ENCODE assay signal across 8 cellular contexts in genomic region chr20:32366380-32366779, GRCh38. TPM values are rescaled to one million over a fixed set of nuclear protein-coding genes. Genes with fewer than 3 reads are reported as not detected.
DNase-seq lines count a peak whose midpoint lies in the region; ATAC-seq lines count a peak whose summit lies in the region.

No MANE protein-coding gene starts in this region.

- no peak for DNase-seq in activated naive CD4-positive, alpha-beta T cell treated with anti-CD3 and anti-CD28 coated beads for 36 hours
- DNase-seq in activated naive CD4-positive, alpha-beta T cell treated with anti-CD3 and anti-CD28 coated beads, Interleukin-2, amount 50 U/mL, for 16 hours, result no peak
- DNase-seq in activated T-helper 2 cell treated with anti-CD3 and anti-CD28 coated beads, Interferon-gamma antibody, Interleukin-2, Interleukin-4, amounts not matched to agents 10 μg/mL and 5 μg/mL and 100 μg/mL, durations not matched to agents 14 hours and 24 hours and 36 hours (ENCODE audit: low spot score), result no peak
- DNase-seq in Right ventricle myocardium inferior (ENCODE audit: missing footprints) (no peak), GOT3 (lab: John Stamatoyannopoulos, UW) (no peak)

- peak overlapping the region; percentile 48 for H3K27ac Mint-ChIP-seq in activated naive CD4-positive, alpha-beta T cell treated with anti-CD3 and anti-CD28 coated beads for 36 hours
- peak overlapping the region; percentile 26 for H3K27ac Mint-ChIP-seq in activated T-helper 2 cell treated with anti-CD3 and anti-CD28 coated beads, Interferon-gamma antibody, Interleukin-2, Interleukin-4, amounts not matched to agents 10 μg/mL and 5 μg/mL and 100 μg/mL, durations not matched to agents 14 hours and 24 hours and 36 hours
- H3K27ac Mint-ChIP-seq in stimulated activated naive CD8-positive, alpha-beta T cell treated with anti-CD3 and anti-CD28 coated beads, Interleukin-15, Interleukin-2, amounts not matched to agents 100 ng/mL and 50 ng/mL, for 24 hours, result peak overlapping the region; percentile 77

- ATAC-seq in HG02884 (IDR thresholded peaks at IDR 0.05; ENCODE audit: unreplicated experiment) (peak; percentile 61), GM21786 (IDR thresholded peaks at IDR 0.05; ENCODE audit: unreplicated experiment) (no peak), Right ventricle myocardium inferior (no peak)

- no peak overlapping the region for H3K4me3 Mint-ChIP-seq in activated naive CD4-positive, alpha-beta T cell treated with anti-CD3 and anti-CD28 coated beads for 36 hours
- no peak overlapping the region for H3K4me3 Mint-ChIP-seq in activated T-helper 2 cell treated with anti-CD3 and anti-CD28 coated beads, Interferon-gamma antibody, Interleukin-2, Interleukin-4, amounts not matched to agents 10 μg/mL and 5 μg/mL and 100 μg/mL, durations not matched to agents 14 hours and 24 hours and 36 hours (ENCODE audit: low read depth)
- H3K4me3 Mint-ChIP-seq in stimulated activated naive CD8-positive, alpha-beta T cell treated with anti-CD3 and anti-CD28 coated beads, Interleukin-15, Interleukin-2, amounts not matched to agents 100 ng/mL and 50 ng/mL, for 24 hours, result peak overlapping the region; percentile 33

- intact Hi-C loops in activated naive CD4-positive, alpha-beta T cell treated with anti-CD3 and anti-CD28 coated beads for 36 hours (cut with micrococcal nuclease), result loop anchor here (1.0 to 2.0 kb wide), 3 partner anchors 11 to 40 kb away; no protein-coding TSS in a partner anchor
- intact Hi-C loops in activated T-helper 2 cell treated with anti-CD3 and anti-CD28 coated beads, Interferon-gamma antibody, Interleukin-2, Interleukin-4, amounts not matched to agents 10 μg/mL and 5 μg/mL and 100 μg/mL, durations not matched to agents 14 hours and 24 hours and 36 hours (cut with micrococcal nuclease), result loop anchor here (5.0 kb wide), 1 partner anchor 34 kb away; no protein-coding TSS in a partner anchor
- intact Hi-C loops in Right ventricle myocardium inferior (cut with DNase I), result no loop called here

- no peaks in the 10 kb centered on the region for H3K27me3 Mint-ChIP-seq in activated naive CD4-positive, alpha-beta T cell treated with anti-CD3 and anti-CD28 coated beads for 36 hours (ENCODE audit: low read depth)
- no peaks in the 10 kb centered on the region for H3K27me3 Mint-ChIP-seq in activated T-helper 2 cell treated with anti-CD3 and anti-CD28 coated beads, Interferon-gamma antibody, Interleukin-2, Interleukin-4, amounts not matched to agents 10 μg/mL and 5 μg/mL and 100 μg/mL, durations not matched to agents 14 hours and 24 hours and 36 hours (ENCODE audit: low read depth)
- no peaks in the 10 kb centered on the region for H3K27me3 Mint-ChIP-seq in stimulated activated naive CD8-positive, alpha-beta T cell treated with anti-CD3 and anti-CD28 coated beads, Interleukin-15, Interleukin-2, amounts not matched to agents 100 ng/mL and 50 ng/mL, for 24 hours

- no peaks in the 10 kb centered on the region for H3K9me3 Mint-ChIP-seq in activated naive CD4-positive, alpha-beta T cell treated with anti-CD3 and anti-CD28 coated beads for 36 hours
- no peaks in the 10 kb centered on the region for H3K9me3 Mint-ChIP-seq in activated T-helper 2 cell treated with anti-CD3 and anti-CD28 coated beads, Interferon-gamma antibody, Interleukin-2, Interleukin-4, amounts not matched to agents 10 μg/mL and 5 μg/mL and 100 μg/mL, durations not matched to agents 14 hours and 24 hours and 36 hours
- no peaks in the 10 kb centered on the region for H3K9me3 Mint-ChIP-seq in stimulated activated naive CD8-positive, alpha-beta T cell treated with anti-CD3 and anti-CD28 coated beads, Interleukin-15, Interleukin-2, amounts not matched to agents 100 ng/mL and 50 ng/mL, for 24 hours

- H3K36me3 Mint-ChIP-seq in activated naive CD4-positive, alpha-beta T cell treated with anti-CD3 and anti-CD28 coated beads for 36 hours (ENCODE audit: low read depth), result peaks cover 27% of the 10 kb centered on the region
- peaks cover 58% of the 10 kb centered on the region for H3K36me3 Mint-ChIP-seq in activated T-helper 2 cell treated with anti-CD3 and anti-CD28 coated beads, Interferon-gamma antibody, Interleukin-2, Interleukin-4, amounts not matched to agents 10 μg/mL and 5 μg/mL and 100 μg/mL, durations not matched to agents 14 hours and 24 hours and 36 hours (ENCODE audit: low read depth)
- peaks cover 48% of the 10 kb centered on the region for H3K36me3 Mint-ChIP-seq in stimulated activated naive CD8-positive, alpha-beta T cell treated with anti-CD3 and anti-CD28 coated beads, Interleukin-15, Interleukin-2, amounts not matched to agents 100 ng/mL and 50 ng/mL, for 24 hours (ENCODE audit: low read depth)

- peaks cover 75% of the 10 kb centered on the region for H3K4me1 Mint-ChIP-seq in activated naive CD4-positive, alpha-beta T cell treated with anti-CD3 and anti-CD28 coated beads for 36 hours (ENCODE audit: low read depth)
- peaks cover 64% of the 10 kb centered on the region for H3K4me1 Mint-ChIP-seq in activated T-helper 2 cell treated with anti-CD3 and anti-CD28 coated beads, Interferon-gamma antibody, Interleukin-2, Interleukin-4, amounts not matched to agents 10 μg/mL and 5 μg/mL and 100 μg/mL, durations not matched to agents 14 hours and 24 hours and 36 hours (ENCODE audit: low read depth)
- peaks cover 79% of the 10 kb centered on the region for H3K4me1 Mint-ChIP-seq in stimulated activated naive CD8-positive, alpha-beta T cell treated with anti-CD3 and anti-CD28 coated beads, Interleukin-15, Interleukin-2, amounts not matched to agents 100 ng/mL and 50 ng/mL, for 24 hours (ENCODE audit: low read depth)

- CTCF ChIA-PET in activated naive CD4-positive, alpha-beta T cell treated with anti-CD3 and anti-CD28 coated beads for 36 hours (lab: Charles Lee), result no interaction called here

RNA-seq across cellular contexts. Expression of gene ASXL1, which starts 8.2 kb away (rescaled TPM):
- 100 to 1,000 TPM; 155 to 162 TPM for total RNA-seq in activated naive CD4-positive, alpha-beta T cell treated with anti-CD3 and anti-CD28 coated beads for 36 hours
- total RNA-seq in activated T-helper 2 cell treated with anti-CD3 and anti-CD28 coated beads, Interferon-gamma antibody, Interleukin-2, Interleukin-4, amounts not matched to agents 10 μg/mL and 5 μg/mL and 100 μg/mL, durations not matched to agents 14 hours and 24 hours and 36 hours, result 141 and 145 TPM in 2 replicates
- 23.1 TPM for total RNA-seq in Right ventricle myocardium inferior

Comparison
In these comparisons a context has a peak if more than half of its experiments do, and no peak if none do; other contexts are left out.
1. H3K27ac Mint-ChIP-seq: peak in every context shown above with its lines; median percentile 77 in stimulated activated naive CD8-positive, alpha-beta T cell treated with anti-CD3 and anti-CD28 coated beads, Interleukin-15, Interleukin-2, amounts not matched to agents 100 ng/mL and 50 ng/mL, for 24 hours; 48 in activated naive CD4-positive, alpha-beta T cell treated with anti-CD3 and anti-CD28 coated beads for 36 hours; 26 in activated T-helper 2 cell treated with anti-CD3 and anti-CD28 coated beads, Interferon-gamma antibody, Interleukin-2, Interleukin-4, amounts not matched to agents 10 μg/mL and 5 μg/mL and 100 μg/mL, durations not matched to agents 14 hours and 24 hours and 36 hours.